In the genomic region with DNA sequence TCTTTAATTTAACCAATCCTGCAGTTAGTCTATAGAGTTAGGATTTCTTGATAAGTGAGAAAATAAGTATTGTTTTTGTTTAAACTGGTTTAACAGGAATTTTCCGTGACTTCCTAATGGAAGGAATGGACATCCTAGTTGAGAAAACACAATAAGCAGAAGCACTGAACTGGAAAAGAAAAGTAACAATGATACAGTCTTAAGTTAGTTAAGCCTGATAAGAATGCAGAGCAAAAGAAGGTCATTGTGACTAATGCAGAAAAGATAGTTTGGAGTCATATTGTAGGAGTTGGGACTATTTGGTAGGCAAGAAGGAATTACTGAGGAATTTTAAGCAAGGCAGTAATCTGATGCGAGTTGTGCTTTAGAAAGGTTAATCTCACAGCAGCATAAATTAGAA, we compare ENCODE assay signal across 22 cellular contexts. TPM values are rescaled to one million over a fixed set of nuclear protein-coding genes. Genes with fewer than 3 reads are reported as not detected.
DNase-seq lines count a peak whose midpoint lies in the region; ATAC-seq, FAIRE-seq and TF ChIP-seq lines count a peak whose summit lies in the region.
"Had no signal": no experiment of that assay in that cellular context is flagged by ENCODE, and none has a peak within 500 bp of the region (broad histone marks: within the 10 kb centered on the region; RNA-seq: fewer than 3 reads in every experiment).

No MANE protein-coding gene starts in this region.

- intact Hi-C loops in CD4-positive, alpha-beta T cell (cut with DNase I, micrococcal nuclease) = no loop called here

- H3K27ac ChIP-seq in CD4-positive, alpha-beta T cell (ENCODE audit: low read depth, low read length) = no peak overlapping the region
- H3K27ac ChIP-seq: cardiac muscle cell, gastrocnemius medialis, left lung had no signal

- no peak overlapping the region for H3K4me3 Mint-ChIP-seq in CD4-positive, alpha-beta T cell
- H3K4me3 Mint-ChIP-seq: activated B cell treated with CpG ODN at 0.5 μM for 24 hours; activated naive CD8-positive, alpha-beta T cell treated with anti-CD3 and anti-CD28 coated beads, Interleukin-2, amount 10 ng/mL, durations not matched to agents 7 days and 5 days; T-helper 17 cell had no signal

- no peaks in the 10 kb centered on the region for H3K9me3 ChIP-seq in CD4-positive, alpha-beta T cell (ENCODE audit: control insufficient read depth, low read length)
- H3K9me3 ChIP-seq: gastrocnemius medialis, left lung had no signal

- POLR2A ChIA-PET in CD4-positive, alpha-beta T cell (lab: Charles Lee) = no interaction called here

- H3K4me1 Mint-ChIP-seq in CD4-positive, alpha-beta T cell (ENCODE audit: low read depth) = peaks cover 12% of the 10 kb centered on the region

- TF ChIP-seq CTCF in foreskin fibroblast (IDR thresholded peaks at IDR 0.05; ENCODE audit: low read depth, low read length) = no peak
- no peak for TF ChIP-seq CTCF in CD4-positive, alpha-beta T cell (IDR thresholded peaks at IDR 0.05)

- no peak for TF ChIP-seq POLR2A in H54 (IDR thresholded peaks at IDR 0.05; ENCODE audit: low read depth, low read length)

- no peaks in the 10 kb centered on the region for H3K27me3 Mint-ChIP-seq in CD4-positive, alpha-beta T cell
- H3K27me3 Mint-ChIP-seq: activated B cell treated with CpG ODN at 0.5 μM for 24 hours; activated naive CD8-positive, alpha-beta T cell treated with anti-CD3 and anti-CD28 coated beads, Interleukin-2, amount 10 ng/mL, durations not matched to agents 7 days and 5 days; T-helper 17 cell had no signal

- CTCF ChIA-PET in CD4-positive, alpha-beta T cell (lab: Charles Lee) = interaction anchor here (2.3 kb wide), 1 partner anchor 12 kb away, joined by 21 read pairs; the partner anchor contains the start of gene RNF141

- H3K9me3 Mint-ChIP-seq in CD4-positive, alpha-beta T cell = no peaks in the 10 kb centered on the region
- H3K9me3 Mint-ChIP-seq: activated B cell treated with CpG ODN at 0.5 μM for 24 hours; activated naive CD8-positive, alpha-beta T cell treated with anti-CD3 and anti-CD28 coated beads, Interleukin-2, amount 10 ng/mL, durations not matched to agents 7 days and 5 days had no signal

- DNase-seq in H54 (ENCODE audit: insufficient read length, low spot score) (no peak), amniotic stem cell (lab: John Stamatoyannopoulos, UW) (peak; percentile 31), foreskin fibroblast (peak; percentile 25 to 62), superior temporal gyrus (ENCODE audit: extremely low spot score) (peak; percentile 18), A172 (ENCODE audit: low spot score) (no peak)
- DNase-seq in activated effector memory CD4-positive, alpha-beta T cell treated with anti-CD3 and anti-CD28 coated beads, Interleukin-2, amount 50 U/mL, for 16 hours = no peak
- DNase-seq in CD4-positive, alpha-beta T cell = no peak
- DNase-seq: activated B cell treated with CpG ODN at 0.5 μM for 24 hours; activated naive CD8-positive, alpha-beta T cell treated with anti-CD3 and anti-CD28 coated beads, Interleukin-2, amount 10 ng/mL, durations not matched to agents 7 days and 5 days; AML-193; COR-L47; effector memory CD4-positive, alpha-beta T cell; gastrocnemius medialis; left lung; NCI-H1105 treated with DMSO at 0.1 percent for 48 hours; NCI-H524 treated with DMSO at 0.1 percent for 48 hours; SIG-M5; stimulated activated CD4-positive, alpha-beta T cell treated with anti-CD3 and anti-CD28 coated beads, Interleukin-1b, Interleukin-23, amount 100 ng/mL, for 48 hours; T-helper 17 cell had no signal

- ATAC-seq in GM18909 (IDR thresholded peaks at IDR 0.05; ENCODE audit: poor library complexity, unreplicated experiment) = no peak
- no peak for ATAC-seq in CD4-positive, alpha-beta T cell (ENCODE audit: poor library complexity)
- ATAC-seq: gastrocnemius medialis, left lung, T-helper 17 cell had no signal

- peak; percentile 48 for FAIRE-seq in H54 (lab: Jason Lieb, UNC)

- no peak overlapping the region for H3K27ac Mint-ChIP-seq in CD4-positive, alpha-beta T cell
- H3K27ac Mint-ChIP-seq: activated B cell treated with CpG ODN at 0.5 μM for 24 hours; activated naive CD8-positive, alpha-beta T cell treated with anti-CD3 and anti-CD28 coated beads, Interleukin-2, amount 10 ng/mL, durations not matched to agents 7 days and 5 days; T-helper 17 cell had no signal

- H3K36me3 Mint-ChIP-seq in CD4-positive, alpha-beta T cell (ENCODE audit: low read depth) = peaks cover 78% of the 10 kb centered on the region

- no peak overlapping the region for H3K4me3 ChIP-seq in foreskin fibroblast (ENCODE audit: low read depth in 1 of 2, low read length in 2 of 2)
- H3K4me3 ChIP-seq: cardiac muscle cell, gastrocnemius medialis, left lung had no signal

- no peaks in the 10 kb centered on the region for H3K27me3 ChIP-seq in CD4-positive, alpha-beta T cell (ENCODE audit: control insufficient read depth, insufficient read depth, low read length)
- H3K27me3 ChIP-seq: cardiac muscle cell, gastrocnemius medialis, left lung had no signal

RNA-seq across cellular contexts. Expression of gene RNF141, which starts 11.7 kb away (rescaled TPM):
- total RNA-seq in A172 (2014; rRNA removed; shearing (Covaris generic)) = 23.6 and 28.1 TPM in 2 replicates
- 10 to 100 TPM; 18.0 to 19.0 TPM for total RNA-seq in CD4-positive, alpha-beta T cell

RNA-seq across cellular contexts. Expression of gene LYVE1, which starts 39.2 kb away (rescaled TPM):
- not detected in 2 replicates for total RNA-seq in A172 (2014; rRNA removed; shearing (Covaris generic))
- not detected for total RNA-seq in CD4-positive, alpha-beta T cell
- total RNA-seq: activated B cell treated with CpG ODN at 0.5 μM for 24 hours; activated naive CD8-positive, alpha-beta T cell treated with anti-CD3 and anti-CD28 coated beads, Interleukin-2, amount 10 ng/mL, durations not matched to agents 7 days and 5 days; cardiac muscle cell; G401; T-helper 17 cell had no signal

Comparison
In these comparisons a context has a peak if more than half of its experiments do, and no peak if none do; other contexts are left out.
1. DNase-seq: peak in amniotic stem cell (single experiment), foreskin fibroblast (2 of 2) and superior temporal gyrus (single experiment); none in H54 (single experiment), activated effector memory CD4-positive, alpha-beta T cell treated with anti-CD3 and anti-CD28 coated beads, Interleukin-2, amount 50 U/mL, for 16 hours (single experiment), A172 (single experiment) and CD4-positive, alpha-beta T cell (0 of 10).